ENCODE assay signal across 21 cellular contexts in the genomic region with DNA sequence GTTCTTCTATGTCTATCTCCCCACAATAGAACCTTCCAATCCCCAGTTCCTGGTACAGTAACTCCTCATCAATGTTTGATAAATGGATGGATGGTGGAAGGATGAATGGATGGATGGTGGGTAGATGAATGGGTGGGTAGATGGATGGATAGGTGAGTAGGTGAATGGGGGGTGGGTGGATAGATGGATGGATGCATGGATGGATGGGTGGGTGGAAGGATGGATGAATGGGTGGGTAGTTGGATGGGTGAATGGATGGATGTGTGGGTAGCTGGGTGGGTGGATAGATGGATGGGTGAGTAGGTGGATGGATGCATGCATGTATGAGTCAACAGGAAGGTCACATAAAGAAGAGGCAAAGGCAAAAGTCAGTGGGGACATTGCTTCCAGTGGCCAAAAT.
DNase-seq lines count a peak whose midpoint lies in the region; ATAC-seq and TF ChIP-seq lines count a peak whose summit lies in the region.
"Had no signal": no experiment of that assay in that cellular context is flagged by ENCODE, and none has a peak within 500 bp of the region (broad histone marks: within the 10 kb centered on the region; RNA-seq: fewer than 3 reads in every experiment).

No MANE protein-coding gene starts in this region.

- H3K27ac Mint-ChIP-seq in glutamatergic neuron (ENCODE audit: unreplicated experiment): peak overlapping the region; percentile 43
- H3K27ac Mint-ChIP-seq: CD14-positive monocyte; CD4-positive, alpha-beta memory T cell; CD4-positive, CD25-positive, alpha-beta regulatory T cell; CD8-positive, alpha-beta memory T cell had no signal

- H3K4me1 Mint-ChIP-seq in glutamatergic neuron (ENCODE audit: low read depth, unreplicated experiment): peaks cover 27% of the 10 kb centered on the region
- H3K4me1 Mint-ChIP-seq: CD4-positive, alpha-beta memory T cell; CD4-positive, CD25-positive, alpha-beta regulatory T cell; CD8-positive, alpha-beta memory T cell had no signal

- no peak for TF ChIP-seq CTCF in glutamatergic neuron (IDR thresholded peaks at IDR 0.05; ENCODE audit: partially characterized antibody, unreplicated experiment)

- peaks cover 22% of the 10 kb centered on the region for H3K9me3 Mint-ChIP-seq in glutamatergic neuron (ENCODE audit: unreplicated experiment)

- H3K4me3 Mint-ChIP-seq in glutamatergic neuron (ENCODE audit: unreplicated experiment): no peak overlapping the region
- H3K4me3 Mint-ChIP-seq: CD4-positive, alpha-beta memory T cell; CD4-positive, CD25-positive, alpha-beta regulatory T cell; CD8-positive, alpha-beta memory T cell had no signal

- no peak for ATAC-seq in GM18517 (IDR thresholded peaks at IDR 0.05; ENCODE audit: unreplicated experiment)
- ATAC-seq: A549, GM12878 had no signal

- DNase-seq in activated effector memory CD4-positive, alpha-beta T cell treated with anti-CD3 and anti-CD28 coated beads, Interleukin-2, amount 50 U/mL, for 16 hours: peak; percentile 5
- DNase-seq in activated effector memory CD4-positive, alpha-beta T cell treated with Interleukin-2 at 50 U/mL for 16 hours: no peak
- no peak for DNase-seq in glutamatergic neuron
- no peak for DNase-seq in stimulated activated CD4-positive, alpha-beta T cell treated with anti-CD3 and anti-CD28 coated beads, Interleukin-1b, Interleukin-23, amount 100 ng/mL, for 48 hours
- DNase-seq: ACHN; BE2C; CD4-positive, alpha-beta memory T cell; CD4-positive, CD25-positive, alpha-beta regulatory T cell; CD8-positive, alpha-beta memory T cell; COR-L47; DMS 273 treated with DMSO at 0.1 percent for 48 hours; DMS153; DMS53; DMS79; DND-41; EL; GDM1 had no signal

- peaks cover 15% of the 10 kb centered on the region for H3K36me3 Mint-ChIP-seq in glutamatergic neuron (ENCODE audit: unreplicated experiment)
- H3K36me3 Mint-ChIP-seq: CD14-positive monocyte; CD4-positive, alpha-beta memory T cell; CD4-positive, CD25-positive, alpha-beta regulatory T cell; CD8-positive, alpha-beta memory T cell had no signal

- peaks cover 16% of the 10 kb centered on the region for H3K27me3 Mint-ChIP-seq in glutamatergic neuron (ENCODE audit: unreplicated experiment)
